ENCODE assay signal across 1 cellular context in genomic region chr20:51303731-51304670, GRCh38.
TF ChIP-seq lines count a peak whose summit lies in the region.

No MANE protein-coding gene starts in this region.

TF ChIP-seq in GM23338, 12 proteins besides CTCF, POLR2A, EP300 and RAD21 (continued from another document):
- TF ChIP-seq REST (IDR thresholded peaks at IDR 0.05; ENCODE audit: unreplicated experiment): no peak
- TF ChIP-seq ZNF114 (CRISPR knock-in tag; IDR thresholded peaks at IDR 0.05): no peak
